29 cellular contexts compared by ENCODE assay signal in genomic region chr10:127069436-127069835, GRCh38.
"Had no signal": no experiment of that assay in that cellular context is flagged by ENCODE, and none has a peak within 500 bp of the region (broad histone marks: within the 10 kb centered on the region; RNA-seq: fewer than 3 reads in every experiment).

No MANE protein-coding gene starts in this region.

- H3K9ac ChIP-seq: parathyroid adenoma had no signal

- H2AFZ ChIP-seq: parathyroid adenoma had no signal

- H3K4me1 ChIP-seq: heart right ventricle, left lung, lower lobe of right lung, parathyroid adenoma, psoas muscle, sigmoid colon, stomach, tibial artery, upper lobe of right lung had no signal

- H3K4me3 ChIP-seq: heart right ventricle, left lung, lower lobe of right lung, psoas muscle, sigmoid colon, smooth muscle cell, stomach, tibial artery, upper lobe of right lung had no signal

- H3K27ac ChIP-seq: brain microvascular endothelial cell, heart right ventricle, left lung, lower lobe of right lung, neutrophil, parathyroid adenoma, psoas muscle, sigmoid colon, stomach, tibial artery, upper lobe of right lung, WERI-Rb-1 had no signal

- H3K36me3 ChIP-seq: neutrophil had no signal

- DNase-seq: activated CD4-positive, alpha-beta memory T cell treated with anti-CD3 and anti-CD28 coated beads for 36 hours; activated CD4-positive, alpha-beta T cell treated with anti-CD3 and anti-CD28 coated beads, Interleukin-2, amount 10 ng/mL, durations not matched to agents 24 days and 14 days; activated CD8-positive, alpha-beta memory T cell treated with anti-CD3 and anti-CD28 coated beads, Interleukin-2, amount 50 U/mL, for 4 hours; activated gamma-delta T cell; activated naive CD4-positive, alpha-beta T cell treated with anti-CD3 and anti-CD28 coated beads, Interleukin-2, amount 50 U/mL, for 16 hours; activated T-cell treated with anti-CD3 and anti-CD28 coated beads, Interleukin-2, amount 50 U/mL, for 24 hours; amniotic stem cell; brain microvascular endothelial cell; caudate nucleus; cortex of kidney; effector memory CD8-positive, alpha-beta T cell; foreskin melanocyte; heart right ventricle; kidney glomerular epithelial cell; left lung; lower lobe of right lung; mesenchymal stem cell; psoas muscle; sigmoid colon; stimulated activated CD4-positive, alpha-beta T cell treated with anti-CD3 and anti-CD28 coated beads, Interleukin-1b, Interleukin-23, amount 100 ng/mL, for 48 hours; stimulated activated naive B cell treated with anti-CD40 and anti-IgM and Interleukin-4, amounts not matched to agents 10 μg/mL and 1 μg/mL and 100 μg/mL, for 72 hours; stomach; T-helper 9 cell; tibial artery; upper lobe of right lung; WERI-Rb-1 had no signal

- H3K4me2 ChIP-seq: smooth muscle cell had no signal

- H3K9me3 ChIP-seq: heart right ventricle, left lung, lower lobe of right lung, neutrophil, psoas muscle, sigmoid colon, stomach, tibial artery, upper lobe of right lung had no signal

- H3K79me2 ChIP-seq: parathyroid adenoma had no signal

- H3K27me3 ChIP-seq: brain microvascular endothelial cell, heart right ventricle, left lung, neutrophil, sigmoid colon, stomach, tibial artery, upper lobe of right lung had no signal
